In the genomic region with DNA sequence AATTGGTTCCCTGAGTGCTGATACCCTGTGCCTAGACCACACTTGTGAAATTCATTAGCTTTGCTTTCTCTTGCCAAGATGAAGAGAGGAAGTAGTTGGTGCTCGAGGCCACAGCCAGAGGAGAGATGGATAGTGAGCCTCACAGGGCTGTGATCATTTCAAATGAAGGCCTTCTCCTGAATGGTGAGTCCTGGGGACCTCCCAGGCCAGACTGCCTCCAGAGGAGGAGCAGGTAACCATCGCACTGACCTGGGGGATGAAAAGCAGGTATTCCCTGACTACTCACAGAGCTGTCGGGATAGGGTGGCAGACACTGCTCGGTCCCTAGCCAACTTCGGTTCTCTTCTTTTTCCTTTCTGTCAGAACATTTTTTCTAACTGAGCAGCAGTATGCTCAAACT, we compare ENCODE assay signal across 14 cellular contexts. TPM values are rescaled to one million over a fixed set of nuclear protein-coding genes. Genes with fewer than 3 reads are reported as not detected.
"Had no signal": no experiment of that assay in that cellular context is flagged by ENCODE, and none has a peak within 500 bp of the region (broad histone marks: within the 10 kb centered on the region; RNA-seq: fewer than 3 reads in every experiment).

No MANE protein-coding gene starts in this region.

- H3K9me3 ChIP-seq: ascending aorta, neutrophil, stomach had no signal

- H3K36me3 ChIP-seq: ascending aorta, neutrophil, stomach had no signal

- H3K4me1 ChIP-seq: ascending aorta had no signal

- H3K27ac ChIP-seq: ascending aorta, neutrophil had no signal

- DNase-seq: activated CD4-positive, alpha-beta T cell treated with anti-CD3 and anti-CD28 coated beads for 48 hours; activated CD8-positive, alpha-beta T cell treated with anti-CD3 and anti-CD28 coated beads for 36 hours; activated naive CD4-positive, alpha-beta T cell treated with Interleukin-2 at 50 U/mL for 16 hours; naive B cell; small intestine; stomach; T-helper 2 cell had no signal

- H3K4me3 ChIP-seq: ascending aorta, stomach had no signal

RNA-seq across cellular contexts. Expression of gene FXYD6, which starts 4.8 kb away (rescaled TPM):
- total RNA-seq: activated CD8-positive, alpha-beta T cell treated with anti-CD3 and anti-CD28 coated beads for 36 hours; activated T-helper 1 cell treated with anti-CD3 and anti-CD28 coated beads, Interleukin-12 subunit alpha, Interleukin-12 subunit beta, Interleukin-2, Interleukin-4 antibody, amounts not matched to agents 30 ng/mL and 10 ng/mL and 1 ng/mL, durations not matched to agents 14 hours and 24 hours and 36 hours; bronchial epithelial cell had no signal

RNA-seq across cellular contexts. Expression of gene TMPRSS13, which starts 48.0 kb away (rescaled TPM):
- total RNA-seq: ascending aorta, chondrocyte, lung microvascular endothelial cell had no signal

RNA-seq across cellular contexts. Expression of gene FXYD2, which starts 56.7 kb away (rescaled TPM):
- total RNA-seq: ascending aorta, bronchial epithelial cell, chondrocyte, esophagus mucosa had no signal
